ENCODE assay signal across 10 cellular contexts in genomic region chr20:3687655-3688054, GRCh38. TPM values are rescaled to one million over a fixed set of nuclear protein-coding genes. Genes with fewer than 3 reads are reported as not detected.
A peak's percentile ranks its signal among the peaks of the same experiment; 100 is the strongest.
DNase-seq lines count a peak whose midpoint lies in the region; ATAC-seq, FAIRE-seq and TF ChIP-seq lines count a peak whose summit lies in the region.
"Had no signal": no experiment of that assay in that cellular context is flagged by ENCODE, and none has a peak within 500 bp of the region (broad histone marks: within the 10 kb centered on the region; RNA-seq: fewer than 3 reads in every experiment).

No MANE protein-coding gene starts in this region.

- peak; percentile 60 for DNase-seq in MCF 10A (ENCODE audit: unreplicated experiment)
- no peak for DNase-seq in mammary epithelial cell
- no peak for DNase-seq in colonic mucosa
- peak; percentile 44 for DNase-seq in HepG2 (ENCODE audit: low spot score)
- DNase-seq in lower leg skin (ENCODE audit: low spot score in 2 of 2): no peak
- DNase-seq in activated CD4-positive, CD25-positive, alpha-beta regulatory T cell treated with anti-CD3 and anti-CD28 coated beads, Interleukin-2, amount 50 U/mL, for 72 hours: no peak
- DNase-seq in activated CD4-positive, alpha-beta T cell treated with anti-CD3 and anti-CD28 coated beads for 48 hours: no peak
- no peak for DNase-seq in NCI-H2171 (lab: John Stamatoyannopoulos, UW)
- DNase-seq: cortex of kidney had no signal

- peaks cover 16% of the 10 kb centered on the region for H3K4me1 Mint-ChIP-seq in MCF 10A (ENCODE audit: insufficient read depth, unreplicated experiment)

- CTCF ChIA-PET in MCF 10A (lab: Yijun Ruan, JAX) (interaction anchor here (0.6 to 6.5 kb wide), 9 partner anchors 9 to 246 kb away, joined by 3 to 51 read pairs (median 5); no protein-coding TSS in a partner anchor), mammary epithelial cell (lab: Charles Lee; ENCODE audit: low non-redundant PET) (no interaction called here), HepG2 (lab: Yijun Ruan, JAX; ENCODE audit: low intra/inter-chr PET ratio, low total read pairs) (no interaction called here)

- H3K36me3 ChIP-seq in mammary epithelial cell (ENCODE audit: insufficient read depth, low read length): no peaks in the 10 kb centered on the region
- no peaks in the 10 kb centered on the region for H3K36me3 ChIP-seq in colonic mucosa
- no peaks in the 10 kb centered on the region for H3K36me3 ChIP-seq in HepG2 (replicated peaks in 1 of 2; ENCODE audit: control insufficient read depth in 1 of 2, insufficient read depth in 2 of 2, low read length in 2 of 2)

- H4K20me1 ChIP-seq in mammary epithelial cell (ENCODE audit: insufficient read depth, low read length): no peaks in the 10 kb centered on the region
- no peaks in the 10 kb centered on the region; the same call in 1 of the 2 replicates for H4K20me1 ChIP-seq in HepG2 (ENCODE audit: insufficient read depth, low read length)

- no peak for TF ChIP-seq CTCF in MCF 10A (IDR thresholded peaks at IDR 0.05; ENCODE audit: unreplicated experiment)
- TF ChIP-seq CTCF in mammary epithelial cell (conservative IDR thresholded peaks at IDR 0.05 in 1 of 2, IDR thresholded peaks at IDR 0.05 in 1 of 2; ENCODE audit: extremely low read depth in 1 of 2, insufficient read depth in 1 of 2, low read depth in 1 of 2, low read length in 2 of 2): no peak
- TF ChIP-seq CTCF in colonic mucosa (IDR thresholded peaks at IDR 0.05): no peak
- no peak for TF ChIP-seq CTCF in HepG2 (CRISPR knock-in tag; IDR thresholded peaks at IDR 0.05)
- TF ChIP-seq CTCF in lower leg skin (IDR thresholded peaks at IDR 0.05): no peak

- peaks cover 2% of the 10 kb centered on the region for H3K27me3 ChIP-seq in mammary epithelial cell (ENCODE audit: insufficient read depth, low read length)
- H3K27me3 ChIP-seq in colonic mucosa: no peaks in the 10 kb centered on the region
- peaks cover 17 to 66% of the 10 kb centered on the region in 2 experiments for H3K27me3 ChIP-seq in HepG2 (ENCODE audit: control insufficient read depth in 1 of 2, insufficient read depth in 2 of 2, low read length in 2 of 2)

- H3K4me3 Mint-ChIP-seq in MCF 10A (ENCODE audit: unreplicated experiment): no peak overlapping the region

- H3K36me3 Mint-ChIP-seq in MCF 10A (ENCODE audit: insufficient read depth, unreplicated experiment): no peaks in the 10 kb centered on the region

- H3K9me3 ChIP-seq in mammary epithelial cell (replicated peaks; ENCODE audit: insufficient read depth, low read length): no peaks in the 10 kb centered on the region
- H3K9me3 ChIP-seq in colonic mucosa: no peaks in the 10 kb centered on the region
- no peaks in the 10 kb centered on the region for H3K9me3 ChIP-seq in HepG2 (ENCODE audit: low read length)

- no peaks in the 10 kb centered on the region for H3K79me2 ChIP-seq in mammary epithelial cell (ENCODE audit: insufficient read depth, low read length)
- H3K79me2 ChIP-seq in HepG2 (ENCODE audit: insufficient read depth, low read length): no peaks in the 10 kb centered on the region
- H3K79me2 ChIP-seq: parathyroid adenoma had no signal

- TF ChIP-seq POLR2A in HepG2 (IDR thresholded peaks at IDR 0.05; ENCODE audit: insufficient read depth in 1 of 2, low read depth in 2 of 2, low read length in 2 of 2) (no peak), lower leg skin (IDR thresholded peaks at IDR 0.05) (no peak)

- intact Hi-C loops in MCF 10A (cut with micrococcal nuclease): no loop called here
- intact Hi-C loops in mammary epithelial cell (cut with micrococcal nuclease): no loop called here
- intact Hi-C loops in colonic mucosa (cut with DNase I): loop anchor here (10.0 kb wide), 1 partner anchor 397 kb away; no protein-coding TSS in a partner anchor
- intact Hi-C loops in HepG2 (cut with micrococcal nuclease; ENCODE audit: unreplicated experiment): no loop called here
- intact Hi-C loops in lower leg skin (cut with DNase I; ENCODE audit: low total_unique reads): no loop called here

- TF ChIP-seq RAD21 in HepG2 (CRISPR knock-in tag; IDR thresholded peaks at IDR 0.05): no peak

- no peaks in the 10 kb centered on the region for H3K9me3 Mint-ChIP-seq in MCF 10A (ENCODE audit: unreplicated experiment)

- POLR2A ChIA-PET in MCF 10A (lab: Yijun Ruan, JAX): interaction anchor here (0.7 to 1.6 kb wide), 7 partner anchors 10 to 325 kb away, joined by 3 to 6 read pairs (median 3); no protein-coding TSS in a partner anchor
- POLR2A ChIA-PET in HepG2 (lab: Yijun Ruan, JAX): no interaction called here

- peak; percentile 80 for FAIRE-seq in HepG2 (lab: Jason Lieb, UNC)

- WGBS in mammary epithelial cell (ENCODE audit: low coverage, missing lambda C conversion rate): 63% methylated on average over 2 of the region's 2 CpGs
- 31% methylated on average over 2 of the region's 2 CpGs for WGBS in HepG2 (ENCODE audit: low lambda C conversion rate)
- WGBS in lower leg skin, 2 donors: 61 to 64% methylated on average over 2 of the region's 2 CpGs

- dilution Hi-C loops in mammary epithelial cell (cut with HindIII; ENCODE audit: low sequenced_read_pairs): no loop called here

- no peaks in the 10 kb centered on the region for H3K27me3 Mint-ChIP-seq in MCF 10A (ENCODE audit: insufficient read depth, unreplicated experiment)

- TF ChIP-seq EP300 in HepG2 (IDR thresholded peaks at IDR 0.05; ENCODE audit: low read depth in 2 of 2, low read length in 2 of 2) (no peak), HepG2 (CRISPR knock-in tag; IDR thresholded peaks at IDR 0.05; ENCODE audit: borderline replicate concordance) (no peak)

- ATAC-seq in HepG2: peak; percentile 47

- BruUV-seq in MCF 10A (replicated peaks; lab: Mats Ljungman, UMichigan): no TSS peak
- BruUV-seq in mammary epithelial cell (replicated peaks; lab: Mats Ljungman, UMichigan): no TSS peak
- no TSS peak for BruUV-seq in HepG2 (replicated peaks; lab: Mats Ljungman, UMichigan)

- no peak overlapping the region for H2AFZ ChIP-seq in mammary epithelial cell (ENCODE audit: low read depth, low read length)
- H2AFZ ChIP-seq in HepG2 (ENCODE audit: low read length): no peak overlapping the region
- H2AFZ ChIP-seq: parathyroid adenoma had no signal

- H3K4me1 ChIP-seq in mammary epithelial cell (ENCODE audit: insufficient read depth, low read length) (no peaks in the 10 kb centered on the region), colonic mucosa (no peaks in the 10 kb centered on the region), HepG2 (ENCODE audit: insufficient read depth, low read length) (no peaks in the 10 kb centered on the region)
- H3K4me1 ChIP-seq: parathyroid adenoma had no signal

- H3K4me2 ChIP-seq in mammary epithelial cell (ENCODE audit: insufficient read depth, low read depth, low read length) (no peak overlapping the region), HepG2 (ENCODE audit: low read depth, low read length) (no peak overlapping the region)

- H3K27ac ChIP-seq in mammary epithelial cell (ENCODE audit: insufficient read depth, low read depth, low read length) (no peak overlapping the region), colonic mucosa (peak overlapping the region; percentile 44), HepG2 (ENCODE audit: extremely low read length, insufficient read depth, low read length) (no peak overlapping the region)
- H3K27ac ChIP-seq: parathyroid adenoma had no signal

- in situ Hi-C loops in mammary epithelial cell (cut with MboI; ENCODE audit: low sequenced_read_pairs in 2 of 2): no loop called here
- in situ Hi-C loops in HepG2 (cut with HindIII; ENCODE audit: extremely low pct_ligation_motif_present, low pct_unique_long_range_greater_than_20kb): no loop called here

- H3K27ac Mint-ChIP-seq in MCF 10A (ENCODE audit: low read depth, unreplicated experiment): no peak overlapping the region

- H3K4me3 ChIP-seq in mammary epithelial cell (replicated peaks in 1 of 3; ENCODE audit: insufficient read depth in 1 of 3, low read depth in 2 of 3, low read length in 3 of 3): no peak overlapping the region
- no peak overlapping the region for H3K4me3 ChIP-seq in colonic mucosa
- no peak overlapping the region for H3K4me3 ChIP-seq in HepG2 (replicated peaks in 1 of 3; ENCODE audit: insufficient read depth in 1 of 3, low read depth in 2 of 3, low read length in 3 of 3)
- H3K4me3 ChIP-seq in lower leg skin (ENCODE audit: low read depth, poor library complexity, severe bottlenecking): no peak overlapping the region

- H3K9ac ChIP-seq in mammary epithelial cell (ENCODE audit: insufficient read depth, low read length) (no peak overlapping the region), colonic mucosa (ENCODE audit: low read depth in 2 of 2, low read length in 2 of 2) (no peak overlapping the region), HepG2 (ENCODE audit: insufficient read depth, low read depth, low read length) (no peak overlapping the region)
- H3K9ac ChIP-seq: parathyroid adenoma had no signal

RNA-seq across cellular contexts. Expression of gene ADAM33, which starts 5.8 kb away (rescaled TPM):
- total RNA-seq in MCF 10A (2022) (not detected in 2 replicates), mammary epithelial cell (under 1 TPM in 1 of 2 donors, not detected in 1; 0.33 TPM), colonic mucosa (1 to 10 TPM; 6.7 to 8.1 TPM), HepG2 (2016; rRNA removed; fragmentation: Illumina TruSeq; extraction: Trizol) (not detected in 2 replicates), lower leg skin (10 to 100 TPM in 2 of 4 donors, 1 to 10 TPM in 2; 8.0 to 13.7 (median 11.1) TPM)
- polyA plus RNA-seq in mammary epithelial cell (not detected), HepG2 (2011; rRNA removed) (not detected in 2 replicates)
- not detected for polyA minus RNA-seq in mammary epithelial cell
- total RNA-seq in HepG2 (2016; cell fraction: cytosol; rRNA removed; fragmentation: Illumina TruSeq; extraction: Trizol; ENCODE audit: low read depth): not detected in 2 replicates
- not detected in 2 replicates for total RNA-seq in HepG2 (2016; cell fraction: insoluble cytoplasmic fraction; rRNA removed; fragmentation: Illumina TruSeq; extraction: Trizol)
- total RNA-seq in HepG2 (2016; cell fraction: membrane; rRNA removed; fragmentation: Illumina TruSeq; extraction: Trizol): not detected in 2 replicates
- total RNA-seq in HepG2 (2016; cell fraction: nucleus; rRNA removed; fragmentation: Illumina TruSeq; extraction: Trizol): not detected in 2 replicates
- not detected in 2 replicates for polyA plus RNA-seq in HepG2 (2011; cell fraction: cytosol; rRNA removed)
- polyA plus RNA-seq in HepG2 (2011; cell fraction: nucleus; rRNA removed): 0.03 TPM in 1 of 2 replicates, not detected in the other
- not detected in 2 replicates for polyA plus RNA-seq in HepG2 (2012)
- not detected in 2 replicates for polyA plus RNA-seq in HepG2 (2016; cell fraction: cytosol; fragmentation: Illumina TruSeq; extraction: Trizol; ENCODE audit: low read depth)
- not detected in 2 replicates for polyA plus RNA-seq in HepG2 (2016; cell fraction: insoluble cytoplasmic fraction; fragmentation: Illumina TruSeq; extraction: Trizol; ENCODE audit: low read depth)
- polyA plus RNA-seq in HepG2 (2016; cell fraction: membrane; fragmentation: Illumina TruSeq; extraction: Trizol; ENCODE audit: low read depth): not detected in 2 replicates
- not detected in 2 replicates for polyA plus RNA-seq in HepG2 (2016; cell fraction: nucleus; fragmentation: Illumina TruSeq; extraction: Trizol; ENCODE audit: insufficient read depth, low read depth)
- not detected in 2 replicates for polyA minus RNA-seq in HepG2 (2011; rRNA and poly(A)+ RNA removed; ENCODE audit: low replicate concordance)
- not detected in 2 replicates for polyA minus RNA-seq in HepG2 (2011; cell fraction: cytosol; rRNA and poly(A)+ RNA removed)
- not detected in 2 replicates for polyA minus RNA-seq in HepG2 (2011; cell fraction: nucleus; rRNA and poly(A)+ RNA removed)

RNA-seq across cellular contexts. Expression of gene GFRA4, which starts 24.5 kb away (rescaled TPM):
- total RNA-seq in MCF 10A (2022) (not detected in 2 replicates), mammary epithelial cell (not detected), colonic mucosa (not detected), HepG2 (2016; rRNA removed; fragmentation: Illumina TruSeq; extraction: Trizol) (not detected in 2 replicates), lower leg skin (not detected)
- polyA plus RNA-seq in mammary epithelial cell (not detected), HepG2 (2011; rRNA removed) (not detected in 2 replicates)
- not detected for polyA minus RNA-seq in mammary epithelial cell
- not detected in 2 replicates for total RNA-seq in HepG2 (2016; cell fraction: cytosol; rRNA removed; fragmentation: Illumina TruSeq; extraction: Trizol; ENCODE audit: low read depth)
- not detected in 2 replicates for total RNA-seq in HepG2 (2016; cell fraction: insoluble cytoplasmic fraction; rRNA removed; fragmentation: Illumina TruSeq; extraction: Trizol)
- total RNA-seq in HepG2 (2016; cell fraction: membrane; rRNA removed; fragmentation: Illumina TruSeq; extraction: Trizol): not detected in 2 replicates
- total RNA-seq in HepG2 (2016; cell fraction: nucleus; rRNA removed; fragmentation: Illumina TruSeq; extraction: Trizol): not detected in 2 replicates
- not detected in 2 replicates for polyA plus RNA-seq in HepG2 (2011; cell fraction: cytosol; rRNA removed)
- not detected in 2 replicates for polyA plus RNA-seq in HepG2 (2011; cell fraction: nucleus; rRNA removed)
- polyA plus RNA-seq in HepG2 (2012): not detected in 2 replicates
- polyA plus RNA-seq in HepG2 (2016; cell fraction: cytosol; fragmentation: Illumina TruSeq; extraction: Trizol; ENCODE audit: low read depth): not detected in 2 replicates
- polyA plus RNA-seq in HepG2 (2016; cell fraction: insoluble cytoplasmic fraction; fragmentation: Illumina TruSeq; extraction: Trizol; ENCODE audit: low read depth): not detected in 2 replicates
- polyA plus RNA-seq in HepG2 (2016; cell fraction: membrane; fragmentation: Illumina TruSeq; extraction: Trizol; ENCODE audit: low read depth): not detected in 2 replicates
- not detected in 2 replicates for polyA plus RNA-seq in HepG2 (2016; cell fraction: nucleus; fragmentation: Illumina TruSeq; extraction: Trizol; ENCODE audit: insufficient read depth, low read depth)
- polyA minus RNA-seq in HepG2 (2011; rRNA and poly(A)+ RNA removed; ENCODE audit: low replicate concordance): not detected in 2 replicates
- polyA minus RNA-seq in HepG2 (2011; cell fraction: cytosol; rRNA and poly(A)+ RNA removed): not detected in 2 replicates
- not detected in 2 replicates for polyA minus RNA-seq in HepG2 (2011; cell fraction: nucleus; rRNA and poly(A)+ RNA removed)

RNA-seq across cellular contexts. Expression of gene SIGLEC1, which starts 24.7 kb away (rescaled TPM):
- total RNA-seq in MCF 10A (2022): not detected in 2 replicates
- total RNA-seq in mammary epithelial cell: not detected
- polyA plus RNA-seq in mammary epithelial cell: not detected
- not detected for polyA minus RNA-seq in mammary epithelial cell
- total RNA-seq in colonic mucosa: 1 to 10 TPM; 2.5 to 4.6 TPM
- total RNA-seq in HepG2 (2016; rRNA removed; fragmentation: Illumina TruSeq; extraction: Trizol): not detected in 2 replicates
- total RNA-seq in HepG2 (2016; cell fraction: cytosol; rRNA removed; fragmentation: Illumina TruSeq; extraction: Trizol; ENCODE audit: low read depth): not detected in 2 replicates
- total RNA-seq in HepG2 (2016; cell fraction: insoluble cytoplasmic fraction; rRNA removed; fragmentation: Illumina TruSeq; extraction: Trizol): not detected in 2 replicates
- total RNA-seq in HepG2 (2016; cell fraction: membrane; rRNA removed; fragmentation: Illumina TruSeq; extraction: Trizol): not detected in 2 replicates
- total RNA-seq in HepG2 (2016; cell fraction: nucleus; rRNA removed; fragmentation: Illumina TruSeq; extraction: Trizol): not detected in 2 replicates
- 0.01 TPM in 1 of 2 replicates, not detected in the other for polyA plus RNA-seq in HepG2 (2011; rRNA removed)
- polyA plus RNA-seq in HepG2 (2011; cell fraction: cytosol; rRNA removed): not detected in 2 replicates
- polyA plus RNA-seq in HepG2 (2011; cell fraction: nucleus; rRNA removed): 0.03 and 0.10 TPM in 2 replicates
- polyA plus RNA-seq in HepG2 (2012): 0.01 TPM in 1 of 2 replicates, not detected in the other
- polyA plus RNA-seq in HepG2 (2016; cell fraction: cytosol; fragmentation: Illumina TruSeq; extraction: Trizol; ENCODE audit: low read depth): not detected in 2 replicates
- not detected in 2 replicates for polyA plus RNA-seq in HepG2 (2016; cell fraction: insoluble cytoplasmic fraction; fragmentation: Illumina TruSeq; extraction: Trizol; ENCODE audit: low read depth)
- polyA plus RNA-seq in HepG2 (2016; cell fraction: membrane; fragmentation: Illumina TruSeq; extraction: Trizol; ENCODE audit: low read depth): not detected in 2 replicates
- polyA plus RNA-seq in HepG2 (2016; cell fraction: nucleus; fragmentation: Illumina TruSeq; extraction: Trizol; ENCODE audit: insufficient read depth, low read depth): not detected in 2 replicates
- 0.05 TPM in 1 of 2 replicates, not detected in the other for polyA minus RNA-seq in HepG2 (2011; rRNA and poly(A)+ RNA removed; ENCODE audit: low replicate concordance)
- not detected in 2 replicates for polyA minus RNA-seq in HepG2 (2011; cell fraction: cytosol; rRNA and poly(A)+ RNA removed)
- polyA minus RNA-seq in HepG2 (2011; cell fraction: nucleus; rRNA and poly(A)+ RNA removed): under 0.01 TPM in 1 of 2 replicates, not detected in the other
- 1 to 10 TPM in 3 of 4 donors, under 1 TPM in 1; 0.42 to 2.9 (median 1.0) TPM for total RNA-seq in lower leg skin

RNA-seq across cellular contexts. Expression of gene HSPA12B, which starts 44.8 kb away (rescaled TPM):
- not detected in 2 replicates for total RNA-seq in MCF 10A (2022)
- total RNA-seq in mammary epithelial cell: not detected
- not detected for polyA plus RNA-seq in mammary epithelial cell
- not detected for polyA minus RNA-seq in mammary epithelial cell
- 1 to 10 TPM; 1.5 to 1.7 TPM for total RNA-seq in colonic mucosa
- total RNA-seq in HepG2 (2016; rRNA removed; fragmentation: Illumina TruSeq; extraction: Trizol): not detected in 2 replicates
- not detected in 2 replicates for total RNA-seq in HepG2 (2016; cell fraction: cytosol; rRNA removed; fragmentation: Illumina TruSeq; extraction: Trizol; ENCODE audit: low read depth)
- not detected in 2 replicates for total RNA-seq in HepG2 (2016; cell fraction: insoluble cytoplasmic fraction; rRNA removed; fragmentation: Illumina TruSeq; extraction: Trizol)
- total RNA-seq in HepG2 (2016; cell fraction: membrane; rRNA removed; fragmentation: Illumina TruSeq; extraction: Trizol): not detected in 2 replicates
- not detected in 2 replicates for total RNA-seq in HepG2 (2016; cell fraction: nucleus; rRNA removed; fragmentation: Illumina TruSeq; extraction: Trizol)
- 0.01 TPM in 2 replicates for polyA plus RNA-seq in HepG2 (2011; rRNA removed)
- 0.03 and 0.04 TPM in 2 replicates for polyA plus RNA-seq in HepG2 (2011; cell fraction: cytosol; rRNA removed)
- 0.14 and 0.17 TPM in 2 replicates for polyA plus RNA-seq in HepG2 (2011; cell fraction: nucleus; rRNA removed)
- 0.90 and 1.9 TPM in 2 replicates for polyA plus RNA-seq in HepG2 (2012)
- not detected in 2 replicates for polyA plus RNA-seq in HepG2 (2016; cell fraction: cytosol; fragmentation: Illumina TruSeq; extraction: Trizol; ENCODE audit: low read depth)
- polyA plus RNA-seq in HepG2 (2016; cell fraction: insoluble cytoplasmic fraction; fragmentation: Illumina TruSeq; extraction: Trizol; ENCODE audit: low read depth): not detected in 2 replicates
- not detected in 2 replicates for polyA plus RNA-seq in HepG2 (2016; cell fraction: membrane; fragmentation: Illumina TruSeq; extraction: Trizol; ENCODE audit: low read depth)
- not detected in 2 replicates for polyA plus RNA-seq in HepG2 (2016; cell fraction: nucleus; fragmentation: Illumina TruSeq; extraction: Trizol; ENCODE audit: insufficient read depth, low read depth)
- 0.10 TPM in 1 of 2 replicates, not detected in the other for polyA minus RNA-seq in HepG2 (2011; rRNA and poly(A)+ RNA removed; ENCODE audit: low replicate concordance)
- not detected in 2 replicates for polyA minus RNA-seq in HepG2 (2011; cell fraction: cytosol; rRNA and poly(A)+ RNA removed)
- 0.13 TPM in 1 of 2 replicates, not detected in the other for polyA minus RNA-seq in HepG2 (2011; cell fraction: nucleus; rRNA and poly(A)+ RNA removed)
- 1 to 10 TPM; 4.0 to 6.0 (median 5.7) TPM for total RNA-seq in lower leg skin

Comparison
In these comparisons a context has a peak if more than half of its experiments do, and no peak if none do; other contexts are left out.
1. DNase-seq: peak in MCF 10A (single experiment) and HepG2 (single experiment); none in mammary epithelial cell (single experiment), colonic mucosa (single experiment), lower leg skin (0 of 2), activated CD4-positive, CD25-positive, alpha-beta regulatory T cell treated with anti-CD3 and anti-CD28 coated beads, Interleukin-2, amount 50 U/mL, for 72 hours (single experiment), activated CD4-positive, alpha-beta T cell treated with anti-CD3 and anti-CD28 coated beads for 48 hours (single experiment) and NCI-H2171 (single experiment).